Comparison of ENCODE assay signal across 8 cellular contexts in genomic region chr4:102761478-102761790, GRCh38. TPM values are rescaled to one million over a fixed set of nuclear protein-coding genes. Genes with fewer than 3 reads are reported as not detected.
DNase-seq lines count a peak whose midpoint lies in the region; ATAC-seq and TF ChIP-seq lines count a peak whose summit lies in the region.

No MANE protein-coding gene starts in this region.

- H3K4me3 Mint-ChIP-seq in activated naive CD4-positive, alpha-beta T cell treated with anti-CD3 and anti-CD28 coated beads, Interleukin-2, amount 50 U/mL, for 24 hours, result peak overlapping the region; percentile 95
- H3K4me3 Mint-ChIP-seq in WTC11 (peak overlapping the region; percentile 97), glutamatergic neuron (ENCODE audit: unreplicated experiment) (peak overlapping the region; percentile 91)

- H3K9me3 Mint-ChIP-seq in activated naive CD4-positive, alpha-beta T cell treated with anti-CD3 and anti-CD28 coated beads, Interleukin-2, amount 50 U/mL, for 24 hours, result no peaks in the 10 kb centered on the region
- H3K9me3 Mint-ChIP-seq in WTC11 (peaks cover 20% of the 10 kb centered on the region), glutamatergic neuron (ENCODE audit: unreplicated experiment) (peaks cover 10% of the 10 kb centered on the region)

- TF ChIP-seq CTCF in WTC11 (IDR thresholded peaks at IDR 0.05) (no peak), glutamatergic neuron (IDR thresholded peaks at IDR 0.05; ENCODE audit: partially characterized antibody, unreplicated experiment) (no peak)

- intact Hi-C loops in sciatic nerve (cut with DNase I), result no loop called here

- H3K27me3 Mint-ChIP-seq in activated naive CD4-positive, alpha-beta T cell treated with anti-CD3 and anti-CD28 coated beads, Interleukin-2, amount 50 U/mL, for 24 hours, result no peaks in the 10 kb centered on the region
- H3K27me3 Mint-ChIP-seq in WTC11 (ENCODE audit: low read depth) (no peaks in the 10 kb centered on the region; the same call in 1 of the 2 replicates), glutamatergic neuron (ENCODE audit: unreplicated experiment) (peaks cover 12% of the 10 kb centered on the region)

- H3K27ac Mint-ChIP-seq in activated naive CD4-positive, alpha-beta T cell treated with anti-CD3 and anti-CD28 coated beads, Interleukin-2, amount 50 U/mL, for 24 hours, result peak overlapping the region; percentile 46
- H3K27ac Mint-ChIP-seq in WTC11 (peak overlapping the region; percentile 86), glutamatergic neuron (ENCODE audit: unreplicated experiment) (peak overlapping the region; percentile 92)

- no peak for ATAC-seq in WTC11
- ATAC-seq in sciatic nerve, result peak; percentile 4

- H3K4me1 Mint-ChIP-seq in activated naive CD4-positive, alpha-beta T cell treated with anti-CD3 and anti-CD28 coated beads, Interleukin-2, amount 50 U/mL, for 24 hours, result peaks cover 42% of the 10 kb centered on the region
- H3K4me1 Mint-ChIP-seq in WTC11, result peaks cover 33% of the 10 kb centered on the region
- peaks cover 7% of the 10 kb centered on the region for H3K4me1 Mint-ChIP-seq in glutamatergic neuron (ENCODE audit: low read depth, unreplicated experiment)

- H3K36me3 Mint-ChIP-seq in activated naive CD4-positive, alpha-beta T cell treated with anti-CD3 and anti-CD28 coated beads, Interleukin-2, amount 50 U/mL, for 24 hours, result peaks cover 4% of the 10 kb centered on the region
- H3K36me3 Mint-ChIP-seq in WTC11, result peaks cover 14% of the 10 kb centered on the region; the same call in 1 of the 2 replicates
- no peaks in the 10 kb centered on the region for H3K36me3 Mint-ChIP-seq in glutamatergic neuron (ENCODE audit: unreplicated experiment)

- CTCF ChIA-PET in WTC11 (lab: Charles Lee), result interaction anchor here (0.6 to 1.7 kb wide), 6 partner anchors 20 to 339 kb away, joined by 3 to 13 read pairs (median 3); no protein-coding TSS in a partner anchor

- DNase-seq in activated naive CD4-positive, alpha-beta T cell treated with Interleukin-2 at 50 U/mL for 16 hours, result no peak
- no peak for DNase-seq in WTC11 (ENCODE audit: low spot score)
- no peak for DNase-seq in glutamatergic neuron
- no peak for DNase-seq in sciatic nerve (ENCODE audit: low spot score)
- DNase-seq in SIG-M5 (lab: John Stamatoyannopoulos, UW), result no peak
- DNase-seq in NCI-H2107 treated with DMSO at 0.1 percent for 48 hours (lab: John Stamatoyannopoulos, UW; ENCODE audit: unreplicated experiment), result no peak
- no peak for DNase-seq in RKO (ENCODE audit: low spot score)

- POLR2A ChIA-PET in WTC11 (lab: Charles Lee), result interaction anchor here (0.6 to 2.4 kb wide), 14 partner anchors 11 to 1530 kb away, joined by 3 to 44 read pairs (median 4); partner anchors contain the start of genes CISD2 and UBE2D3

TF ChIP-seq in WTC11, 78 proteins besides CTCF, POLR2A, EP300 and RAD21:
- TF ChIP-seq ERG (CRISPR knock-in tag; IDR thresholded peaks at IDR 0.05) (no peak), RELA (CRISPR knock-in tag; IDR thresholded peaks at IDR 0.05; ENCODE audit: borderline replicate concordance) (no peak), NFATC4 (CRISPR knock-in tag; IDR thresholded peaks at IDR 0.05) (no peak), SP1 (CRISPR knock-in tag; conservative IDR thresholded peaks at IDR 0.05) (no peak), CREM (CRISPR knock-in tag; IDR thresholded peaks at IDR 0.05) (no peak)

RNA-seq across cellular contexts. Expression of gene MANBA, which starts 0.7 kb away (rescaled TPM):
- total RNA-seq in WTC11 (2021) (35.1 to 37.6 TPM (median 37.5 TPM) in 3 replicates), glutamatergic neuron (ENCODE audit: unreplicated experiment) (13.0 TPM), sciatic nerve (30.6 TPM)
